ENCODE assay signal across 10 cellular contexts in genomic region chr4:186029731-186030421, GRCh38. TPM values are rescaled to one million over a fixed set of nuclear protein-coding genes. Genes with fewer than 3 reads are reported as not detected.
DNase-seq lines count a peak whose midpoint lies in the region; ATAC-seq and TF ChIP-seq lines count a peak whose summit lies in the region.
"Had no signal": no experiment of that assay in that cellular context is flagged by ENCODE, and none has a peak within 500 bp of the region (broad histone marks: within the 10 kb centered on the region; RNA-seq: fewer than 3 reads in every experiment).

No MANE protein-coding gene starts in this region.

- H3K4me1 ChIP-seq in endodermal cell (ENCODE audit: control insufficient read depth, insufficient read depth, low read length), result peaks cover 23% of the 10 kb centered on the region
- peaks cover 17 to 19% of the 10 kb centered on the region in 2 donors for H3K4me1 ChIP-seq in uterus

- H3K27ac ChIP-seq in endodermal cell (ENCODE audit: low read depth, low read length) (peak overlapping the region; percentile 42), uterus (peak overlapping the region; percentile 58 to 72)

- ATAC-seq in GM18519 (IDR thresholded peaks at IDR 0.05; ENCODE audit: low FRiP score, unreplicated experiment), result no peak
- no peak for ATAC-seq in activated T-cell treated with anti-CD3 and anti-CD28 coated beads, Interleukin-2, amount 50 U/mL, for 72 hours (replicated peaks in 1 of 2)

- intact Hi-C loops in uterus (cut with DNase I; ENCODE audit: low total_unique reads), result no loop called here

- H3K36me3 Mint-ChIP-seq in endodermal cell (ENCODE audit: low read depth), result peaks cover 5% of the 10 kb centered on the region
- H3K36me3 Mint-ChIP-seq in activated T-cell treated with anti-CD3 and anti-CD28 coated beads, Interleukin-2, amount 50 U/mL, for 72 hours (ENCODE audit: insufficient read depth in 2 of 2), result peaks cover 2 to 5% of the 10 kb centered on the region in 2 donors

- peak overlapping the region; percentile 8 for H3K4me3 Mint-ChIP-seq in endodermal cell
- no peak overlapping the region for H3K4me3 Mint-ChIP-seq in activated T-cell treated with anti-CD3 and anti-CD28 coated beads, Interleukin-2, amount 50 U/mL, for 72 hours
- H3K4me3 Mint-ChIP-seq: dendritic cell treated with granulocyte-macrophage colony-stimulating factor and Interleukin-4, amounts not matched to agents 40 ng/mL and 50 ng/mL, for 4 days had no signal

- TF ChIP-seq POLR2A in uterus (IDR thresholded peaks at IDR 0.05), result no peak

- no peaks in the 10 kb centered on the region for H3K27me3 ChIP-seq in endodermal cell (ENCODE audit: control insufficient read depth, insufficient read depth, low read length, poor library complexity, severe bottlenecking)
- no peaks in the 10 kb centered on the region for H3K27me3 ChIP-seq in uterus

- DNase-seq in NCI-H2107 treated with DMSO at 0.1 percent for 48 hours (lab: John Stamatoyannopoulos, UW; ENCODE audit: unreplicated experiment) (peak; percentile 24), NCI-H2107 (lab: John Stamatoyannopoulos, UW) (no peak), endodermal cell (peak; percentile 69), midbrain (lab: John Stamatoyannopoulos, UW) (peak; percentile 39), uterus (peak; percentile 44 to 64), cerebellum (ENCODE audit: low spot score) (no peak)
- DNase-seq in activated T-cell treated with anti-CD3 and anti-CD28 coated beads, Interleukin-2, amount 50 U/mL, for 72 hours, result no peak
- DNase-seq: stimulated activated CD8-positive, alpha-beta memory T cell treated with anti-CD3 and anti-CD28 coated beads, Interleukin-4, amount 100 ng/mL, for 48 hours had no signal

- H3K4me3 ChIP-seq in endodermal cell (ENCODE audit: low read length), result peak overlapping the region; percentile 47
- no peak overlapping the region for H3K4me3 ChIP-seq in uterus

- H3K36me3 ChIP-seq in endodermal cell (ENCODE audit: control insufficient read depth, insufficient read depth, low read length), result no peaks in the 10 kb centered on the region
- H3K36me3 ChIP-seq in uterus, result no peaks in the 10 kb centered on the region

- H3K27ac Mint-ChIP-seq in endodermal cell, result peak overlapping the region; percentile 82
- no peak overlapping the region for H3K27ac Mint-ChIP-seq in activated T-cell treated with anti-CD3 and anti-CD28 coated beads, Interleukin-2, amount 50 U/mL, for 72 hours
- H3K27ac Mint-ChIP-seq: dendritic cell treated with granulocyte-macrophage colony-stimulating factor and Interleukin-4, amounts not matched to agents 40 ng/mL and 50 ng/mL, for 4 days had no signal

- peaks cover 1% of the 10 kb centered on the region for H3K27me3 Mint-ChIP-seq in endodermal cell (ENCODE audit: insufficient read depth)
- peaks cover 21% of the 10 kb centered on the region for H3K27me3 Mint-ChIP-seq in activated T-cell treated with anti-CD3 and anti-CD28 coated beads, Interleukin-2, amount 50 U/mL, for 72 hours (ENCODE audit: low read depth)

- peaks cover 50% of the 10 kb centered on the region for H3K9me3 ChIP-seq in endodermal cell (ENCODE audit: control insufficient read depth, low read length)
- no peaks in the 10 kb centered on the region for H3K9me3 ChIP-seq in uterus

- H3K4me1 Mint-ChIP-seq in endodermal cell, result peaks cover 31% of the 10 kb centered on the region
- no peaks in the 10 kb centered on the region for H3K4me1 Mint-ChIP-seq in activated T-cell treated with anti-CD3 and anti-CD28 coated beads, Interleukin-2, amount 50 U/mL, for 72 hours (ENCODE audit: low read depth)

- 56 to 62% methylated on average over 6 to 11 of the region's 11 CpGs for WGBS in endodermal cell (ENCODE audit: insufficient coverage in 1 of 2, insufficient read length in 1 of 2), 2 experiments

- H3K9ac ChIP-seq in endodermal cell (ENCODE audit: extremely low read depth, low read length, poor library complexity, severe bottlenecking), result no peak overlapping the region

- peaks cover 61% of the 10 kb centered on the region for H3K9me3 Mint-ChIP-seq in endodermal cell
- H3K9me3 Mint-ChIP-seq in activated T-cell treated with anti-CD3 and anti-CD28 coated beads, Interleukin-2, amount 50 U/mL, for 72 hours, result peaks cover 3% of the 10 kb centered on the region in 2 donors
- H3K9me3 Mint-ChIP-seq: dendritic cell treated with granulocyte-macrophage colony-stimulating factor and Interleukin-4, amounts not matched to agents 40 ng/mL and 50 ng/mL, for 4 days had no signal

- TF ChIP-seq CTCF in endodermal cell (conservative IDR thresholded peaks at IDR 0.05) (no peak), uterus (IDR thresholded peaks at IDR 0.05) (no peak)

RNA-seq across cellular contexts. Expression of gene TLR3, which starts 39.1 kb away (rescaled TPM):
- total RNA-seq in endodermal cell (under 1 TPM in 1 of 2 donors, not detected in 1; 0.26 TPM), uterus (10 to 100 TPM in 1 of 4 donors, 1 to 10 TPM in 3; 2.9 to 12.6 (median 8.6) TPM), cerebellum (1.00 TPM)
- 0.43 TPM for polyA plus RNA-seq in endodermal cell (2013, experiment 1 of 2)
- not detected for polyA plus RNA-seq in endodermal cell (2013, experiment 2 of 2)
- total RNA-seq in activated T-cell treated with anti-CD3 and anti-CD28 coated beads, Interleukin-2, amount 50 U/mL, for 72 hours, result under 1 TPM; 0.09 to 0.14 TPM

Comparison
In these comparisons a context has a peak if more than half of its experiments do, and no peak if none do; other contexts are left out.
1. DNase-seq: peak in NCI-H2107 treated with DMSO at 0.1 percent for 48 hours (single experiment), endodermal cell (single experiment), midbrain (single experiment) and uterus (2 of 2); none in NCI-H2107 (single experiment), activated T-cell treated with anti-CD3 and anti-CD28 coated beads, Interleukin-2, amount 50 U/mL, for 72 hours (0 of 2) and cerebellum (single experiment).